22 cellular contexts compared by ENCODE assay signal in genomic region chr2:105883911-105884694, GRCh38.
DNase-seq lines count a peak whose midpoint lies in the region; ATAC-seq and TF ChIP-seq lines count a peak whose summit lies in the region.
"Had no signal": no experiment of that assay in that cellular context is flagged by ENCODE, and none has a peak within 500 bp of the region (broad histone marks: within the 10 kb centered on the region; RNA-seq: fewer than 3 reads in every experiment).

No MANE protein-coding gene starts in this region.

- H3K79me2 ChIP-seq in DND-41 (ENCODE audit: insufficient read depth, low read length): peaks cover 51% of the 10 kb centered on the region

- peaks cover 60% of the 10 kb centered on the region for H3K36me3 Mint-ChIP-seq in activated CD4-positive, alpha-beta memory T cell treated with anti-CD3 and anti-CD28 coated beads for 36 hours
- H3K36me3 Mint-ChIP-seq in activated CD4-positive, alpha-beta memory T cell treated with anti-CD3 and anti-CD28 coated beads, Interleukin-2, amount 10 ng/mL, durations not matched to agents 7 days and 5 days (ENCODE audit: low read depth): peaks cover 92% of the 10 kb centered on the region
- H3K36me3 Mint-ChIP-seq in osteocyte (ENCODE audit: unreplicated experiment): peaks cover 17% of the 10 kb centered on the region

- ATAC-seq in DND-41 (ENCODE audit: insufficient read depth, low read depth) (no peak), sciatic nerve (peak; percentile 23)
- ATAC-seq: A549, HCT116, upper lobe of right lung had no signal

- no peak overlapping the region for H3K4me3 ChIP-seq in DND-41 (ENCODE audit: low read depth in 1 of 2, low read length in 2 of 2)
- H3K4me3 ChIP-seq in BE2C (ENCODE audit: low read depth, low read length): no peak overlapping the region
- H3K4me3 ChIP-seq: A549; BLaER1 treated with 17β-estradiol and CSF1 and Interleukin-3, amounts not matched to agents 10 nM and 100 nM; lung; sigmoid colon; SJCRH30; upper lobe of right lung had no signal

- no peak for DNase-seq in activated CD4-positive, alpha-beta memory T cell treated with anti-CD3 and anti-CD28 coated beads for 36 hours
- no peak for DNase-seq in activated CD4-positive, alpha-beta memory T cell treated with anti-CD3 and anti-CD28 coated beads, Interleukin-2, amount 10 ng/mL, durations not matched to agents 7 days and 5 days
- DNase-seq in DND-41 (no peak), cerebellar cortex (ENCODE audit: low spot score) (peak; percentile 56), sciatic nerve (ENCODE audit: low spot score) (no peak), osteocyte (ENCODE audit: extremely low spot score, unreplicated experiment) (no peak), NCI-H2107 (lab: John Stamatoyannopoulos, UW) (no peak), BE2C (no peak)
- DNase-seq: cortex of kidney; hippocampal formation; NCI-H1417 treated with DMSO at 0.1 percent for 48 hours; NCI-H2171 treated with DMSO at 0.1 percent for 48 hours; NCI-H748 treated with DMSO at 0.1 percent for 48 hours; occipital lobe; sigmoid colon; SJCRH30; stimulated activated naive CD4-positive, alpha-beta T cell; upper lobe of right lung had no signal

- peak overlapping the region; percentile 38 for H3K27ac Mint-ChIP-seq in activated CD4-positive, alpha-beta memory T cell treated with anti-CD3 and anti-CD28 coated beads for 36 hours
- no peak overlapping the region for H3K27ac Mint-ChIP-seq in activated CD4-positive, alpha-beta memory T cell treated with anti-CD3 and anti-CD28 coated beads, Interleukin-2, amount 10 ng/mL, durations not matched to agents 7 days and 5 days
- H3K27ac Mint-ChIP-seq in osteocyte (ENCODE audit: unreplicated experiment): no peak overlapping the region

- H3K4me1 ChIP-seq in DND-41 (ENCODE audit: insufficient read depth, low read length): no peaks in the 10 kb centered on the region
- no peaks in the 10 kb centered on the region for H3K4me1 ChIP-seq in BE2C
- H3K4me1 ChIP-seq: A549 had no signal

- POLR2A ChIA-PET in activated CD4-positive, alpha-beta memory T cell treated with anti-CD3 and anti-CD28 coated beads for 36 hours (lab: Charles Lee): no interaction called here
- POLR2A ChIA-PET in activated CD4-positive, alpha-beta memory T cell treated with anti-CD3 and anti-CD28 coated beads, Interleukin-2, amount 10 ng/mL, durations not matched to agents 7 days and 5 days (lab: Charles Lee): no interaction called here

- H4K20me1 ChIP-seq in DND-41 (ENCODE audit: insufficient read depth, low read length): peaks cover 5% of the 10 kb centered on the region; the same call in 1 of the 2 replicates

- peak overlapping the region; percentile 41; the same call in 1 of the 2 replicates for H3K27ac ChIP-seq in DND-41 (ENCODE audit: low read length)
- H3K27ac ChIP-seq: A549; BLaER1 treated with 17β-estradiol and CSF1 and Interleukin-3, amounts not matched to agents 10 nM and 100 nM; sigmoid colon; SJCRH30; upper lobe of right lung had no signal

- H2AFZ ChIP-seq in DND-41 (ENCODE audit: low read depth, low read length): no peak overlapping the region

- peaks cover 62% of the 10 kb centered on the region for H3K36me3 ChIP-seq in DND-41 (ENCODE audit: insufficient read depth, low read length)
- no peaks in the 10 kb centered on the region for H3K36me3 ChIP-seq in BE2C

- H3K9me3 ChIP-seq in DND-41 (ENCODE audit: insufficient read depth, low read length, severe bottlenecking): no peaks in the 10 kb centered on the region
- no peaks in the 10 kb centered on the region for H3K9me3 ChIP-seq in BE2C
- H3K9me3 ChIP-seq: A549, sigmoid colon, SJCRH30, upper lobe of right lung had no signal

- no peak for TF ChIP-seq CTCF in DND-41 (IDR thresholded peaks at IDR 0.05; ENCODE audit: borderline replicate concordance, extremely low read depth, low read length, poor library complexity, severe bottlenecking)
- no peak for TF ChIP-seq CTCF in osteocyte (IDR thresholded peaks at IDR 0.05)
- TF ChIP-seq CTCF in BE2C (IDR thresholded peaks at IDR 0.05; ENCODE audit: low read depth, low read length): no peak

- CTCF ChIA-PET in activated CD4-positive, alpha-beta memory T cell treated with anti-CD3 and anti-CD28 coated beads for 36 hours (lab: Charles Lee): interaction anchor here (0.6 to 0.9 kb wide), 4 partner anchors 27 to 698 kb away, joined by 3 to 5 read pairs (median 3); no protein-coding TSS in a partner anchor
- CTCF ChIA-PET in activated CD4-positive, alpha-beta memory T cell treated with anti-CD3 and anti-CD28 coated beads, Interleukin-2, amount 10 ng/mL, durations not matched to agents 7 days and 5 days (lab: Charles Lee): interaction anchor here (0.7 to 1.0 kb wide), 2 partner anchors 10 to 1124 kb away, joined by 3 read pairs; no protein-coding TSS in a partner anchor

- H3K4me3 Mint-ChIP-seq in activated CD4-positive, alpha-beta memory T cell treated with anti-CD3 and anti-CD28 coated beads for 36 hours: no peak overlapping the region
- no peak overlapping the region for H3K4me3 Mint-ChIP-seq in activated CD4-positive, alpha-beta memory T cell treated with anti-CD3 and anti-CD28 coated beads, Interleukin-2, amount 10 ng/mL, durations not matched to agents 7 days and 5 days
- no peak overlapping the region for H3K4me3 Mint-ChIP-seq in osteocyte (ENCODE audit: unreplicated experiment)

- no peaks in the 10 kb centered on the region for H3K27me3 Mint-ChIP-seq in activated CD4-positive, alpha-beta memory T cell treated with anti-CD3 and anti-CD28 coated beads for 36 hours
- no peaks in the 10 kb centered on the region for H3K27me3 Mint-ChIP-seq in activated CD4-positive, alpha-beta memory T cell treated with anti-CD3 and anti-CD28 coated beads, Interleukin-2, amount 10 ng/mL, durations not matched to agents 7 days and 5 days
- no peaks in the 10 kb centered on the region for H3K27me3 Mint-ChIP-seq in osteocyte (ENCODE audit: unreplicated experiment)

- intact Hi-C loops in activated CD4-positive, alpha-beta memory T cell treated with anti-CD3 and anti-CD28 coated beads for 36 hours (cut with micrococcal nuclease): no loop called here
- intact Hi-C loops in sciatic nerve (cut with DNase I): no loop called here

- H3K9ac ChIP-seq in DND-41 (ENCODE audit: low read depth, low read length): no peak overlapping the region
- H3K9ac ChIP-seq: BLaER1 treated with 17β-estradiol and CSF1 and Interleukin-3, amounts not matched to agents 10 nM and 100 nM had no signal

- H3K4me1 Mint-ChIP-seq in activated CD4-positive, alpha-beta memory T cell treated with anti-CD3 and anti-CD28 coated beads for 36 hours (ENCODE audit: low read depth): peaks cover 83% of the 10 kb centered on the region
- H3K4me1 Mint-ChIP-seq in activated CD4-positive, alpha-beta memory T cell treated with anti-CD3 and anti-CD28 coated beads, Interleukin-2, amount 10 ng/mL, durations not matched to agents 7 days and 5 days: peaks cover 42% of the 10 kb centered on the region
- H3K4me1 Mint-ChIP-seq in osteocyte (ENCODE audit: unreplicated experiment): peaks cover 20% of the 10 kb centered on the region

- peaks cover 9% of the 10 kb centered on the region for H3K9me3 Mint-ChIP-seq in activated CD4-positive, alpha-beta memory T cell treated with anti-CD3 and anti-CD28 coated beads for 36 hours
- peaks cover 8% of the 10 kb centered on the region for H3K9me3 Mint-ChIP-seq in activated CD4-positive, alpha-beta memory T cell treated with anti-CD3 and anti-CD28 coated beads, Interleukin-2, amount 10 ng/mL, durations not matched to agents 7 days and 5 days
- H3K9me3 Mint-ChIP-seq in osteocyte (ENCODE audit: unreplicated experiment): peaks cover 9% of the 10 kb centered on the region

- H3K27me3 ChIP-seq in DND-41 (ENCODE audit: insufficient read depth, low read length, poor library complexity) (no peaks in the 10 kb centered on the region), BE2C (no peaks in the 10 kb centered on the region)
- H3K27me3 ChIP-seq: BLaER1 treated with 17β-estradiol and CSF1 and Interleukin-3, amounts not matched to agents 10 nM and 100 nM; sigmoid colon; SJCRH30; upper lobe of right lung had no signal

- H3K4me2 ChIP-seq in DND-41 (ENCODE audit: insufficient read depth, low read length): no peak overlapping the region
- H3K4me2 ChIP-seq: A549; BLaER1 treated with 17β-estradiol and CSF1 and Interleukin-3, amounts not matched to agents 10 nM and 100 nM had no signal
